Comparison of ENCODE assay signal across 8 cellular contexts in the genomic region with DNA sequence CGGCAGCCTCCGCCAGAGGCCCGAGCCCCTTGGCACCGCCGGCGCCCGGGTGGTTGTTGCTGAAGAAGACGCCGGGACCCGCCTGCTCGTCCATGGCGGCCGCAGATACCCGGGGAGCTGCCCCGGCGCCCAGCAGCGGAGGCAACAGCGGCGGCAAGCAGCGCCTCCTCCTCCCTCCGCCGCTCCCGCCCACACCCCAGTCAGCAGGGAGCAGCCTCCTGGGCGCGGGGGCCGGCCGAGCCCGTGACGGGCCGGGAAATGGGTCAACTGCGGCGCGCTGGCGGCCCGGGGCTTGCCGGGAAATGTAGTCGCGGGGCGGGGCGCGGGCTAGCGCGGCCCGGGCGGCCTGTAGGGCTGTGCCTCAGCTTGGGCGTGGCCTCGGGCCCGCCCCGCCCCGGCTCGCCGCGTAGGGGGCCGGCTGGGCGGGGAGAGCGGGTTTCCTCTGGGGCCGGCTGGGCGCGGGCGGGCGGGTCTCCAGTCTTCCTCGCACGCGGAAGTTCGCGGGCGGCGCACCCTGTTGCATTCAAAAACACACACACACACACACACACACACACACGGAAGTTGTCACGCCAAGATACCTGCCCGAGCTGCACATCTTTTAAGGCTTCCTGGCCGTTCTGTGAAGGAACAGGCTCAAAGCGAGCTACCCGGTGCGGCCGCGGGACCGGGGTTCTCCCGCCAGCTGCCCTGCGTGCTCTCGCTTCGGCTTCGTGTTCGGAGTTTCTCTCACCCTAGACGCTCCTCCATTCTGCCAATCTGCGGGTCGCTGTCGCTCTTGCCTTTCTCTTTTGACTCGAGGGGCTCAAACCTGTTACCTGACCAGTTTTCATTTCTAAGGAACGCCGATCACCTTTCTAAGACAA. TPM values are rescaled to one million over a fixed set of nuclear protein-coding genes. Genes with fewer than 3 reads are reported as not detected.
DNase-seq lines count a peak whose midpoint lies in the region; ATAC-seq and TF ChIP-seq lines count a peak whose summit lies in the region.

A gene with protein sequence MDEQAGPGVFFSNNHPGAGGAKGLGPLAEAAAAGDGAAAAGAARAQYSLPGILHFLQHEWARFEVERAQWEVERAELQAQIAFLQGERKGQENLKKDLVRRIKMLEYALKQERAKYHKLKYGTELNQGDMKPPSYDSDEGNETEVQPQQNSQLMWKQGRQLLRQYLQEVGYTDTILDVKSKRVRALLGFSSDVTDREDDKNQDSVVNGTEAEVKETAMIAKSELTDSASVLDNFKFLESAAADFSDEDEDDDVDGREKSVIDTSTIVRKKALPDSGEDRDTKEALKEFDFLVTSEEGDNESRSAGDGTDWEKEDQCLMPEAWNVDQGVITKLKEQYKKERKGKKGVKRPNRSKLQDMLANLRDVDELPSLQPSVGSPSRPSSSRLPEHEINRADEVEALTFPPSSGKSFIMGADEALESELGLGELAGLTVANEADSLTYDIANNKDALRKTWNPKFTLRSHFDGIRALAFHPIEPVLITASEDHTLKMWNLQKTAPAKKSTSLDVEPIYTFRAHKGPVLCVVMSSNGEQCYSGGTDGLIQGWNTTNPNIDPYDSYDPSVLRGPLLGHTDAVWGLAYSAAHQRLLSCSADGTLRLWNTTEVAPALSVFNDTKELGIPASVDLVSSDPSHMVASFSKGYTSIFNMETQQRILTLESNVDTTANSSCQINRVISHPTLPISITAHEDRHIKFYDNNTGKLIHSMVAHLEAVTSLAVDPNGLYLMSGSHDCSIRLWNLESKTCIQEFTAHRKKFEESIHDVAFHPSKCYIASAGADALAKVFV (minus strand): TSS at position 167 of the 866 bp plus-strand sequence. CDS start 73 bp downstream, at position 94.

- H3K56ac ChIP-seq in IMR-90 (ENCODE audit: extremely low read depth, insufficient read depth, low read length), result peak within 1 kb of the TSS; percentile 91

- peak within 1 kb of the TSS; percentile 95 for H3K23ac ChIP-seq in IMR-90 (ENCODE audit: low read depth, low read length)

- no peak for TF ChIP-seq CTCF in IMR-90 (conservative IDR thresholded peaks at IDR 0.05; ENCODE audit: low read depth, low read length)
- TF ChIP-seq CTCF in OCI-LY7 (conservative IDR thresholded peaks at IDR 0.05; ENCODE audit: low read length), result no peak
- TF ChIP-seq CTCF in mucosa of descending colon (IDR thresholded peaks at IDR 0.05), result no peak

- no peak for TF ChIP-seq RAD21 in IMR-90 (IDR thresholded peaks at IDR 0.05; ENCODE audit: low read length)

- H3K36me3 ChIP-seq in IMR-90 (ENCODE audit: control insufficient read depth, insufficient read depth, low read length), result no peaks in the 10 kb centered on the region
- H3K36me3 ChIP-seq in OCI-LY7 (ENCODE audit: insufficient read depth, low read length), result 0 out of 2 replicates have a peak, but pooled peaks cover 4% of the 10 kb centered on the region
- H3K36me3 ChIP-seq in mucosa of descending colon (ENCODE audit: low read depth), result no peaks in the 10 kb centered on the region

- peaks cover 16 to 41% of the 10 kb centered on the region in 2 experiments for H3K79me1 ChIP-seq in IMR-90 (ENCODE audit: low read depth in 1 of 2, low read length in 2 of 2)

- H2BK5ac ChIP-seq in IMR-90 (ENCODE audit: low read depth, low read length, poor library complexity, severe bottlenecking), result peak within 1 kb of the TSS; percentile 68

- in situ Hi-C loops in IMR-90 (cut with MboI; ENCODE audit: low sequenced_read_pairs), result no loop called here

- BruUV-seq in IMR-90 (replicated peaks; lab: Mats Ljungman, UMichigan), result no TSS peak
- no TSS peak for BruUV-seq in OCI-LY7 (replicated peaks; lab: Mats Ljungman, UMichigan)

- DNase-seq in DMS 273 treated with DMSO at 0.1 percent for 48 hours (lab: John Stamatoyannopoulos, UW) (peak; percentile 88), IMR-90 (peak; percentile 94), OCI-LY7 (ENCODE audit: low spot score) (peak; percentile 97), activated T-cell treated with anti-CD3 and anti-CD28 coated beads for 1 hour (ENCODE audit: low read depth) (peak; percentile 95), epidermal melanocyte (ENCODE audit: insufficient read length, low spot score) (peak; percentile 90), mucosa of descending colon (peak; percentile 97 to 99 (median 98))
- peak; percentile 89 to 94 for DNase-seq in stimulated activated CD8-positive, alpha-beta memory T cell treated with anti-CD3 and anti-CD28 coated beads, Interleukin-4, amount 100 ng/mL, for 1 hour (ENCODE audit: low read depth in 2 of 2, low spot score in 1 of 2)

- POLR2A ChIA-PET in IMR-90 (lab: Charles Lee; ENCODE audit: unreplicated experiment), result no interaction called here
- POLR2A ChIA-PET in OCI-LY7 (lab: Charles Lee), result interaction anchor here (0.7 to 1.5 kb wide), 6 partner anchors 8 to 911 kb away, joined by 3 to 5 read pairs (median 4); no protein-coding TSS in a partner anchor

- intact Hi-C loops in IMR-90 (cut with micrococcal nuclease) (no loop called here), OCI-LY7 (cut with micrococcal nuclease; ENCODE audit: unreplicated experiment) (loop anchor here (5.0 kb wide), 3 partner anchors 116 to 706 kb away; a partner anchor contains a TSS), mucosa of descending colon (cut with DNase I, micrococcal nuclease) (no loop called here)

- H2AK5ac ChIP-seq in IMR-90 (ENCODE audit: low read depth, low read length), result peak within 1 kb of the TSS; percentile 67

- peak within 1 kb of the TSS; percentile 75 for H3K4ac ChIP-seq in IMR-90 (ENCODE audit: low read depth, low read length)

- peak within 1 kb of the TSS; percentile 90 for H2AK9ac ChIP-seq in IMR-90 (replicated peaks; ENCODE audit: low read depth, low read length, poor library complexity)

- H2BK120ac ChIP-seq in IMR-90 (ENCODE audit: low read depth, low read length), result peak within 1 kb of the TSS; percentile 64

- no peak within 1 kb of the TSS for H4K5ac ChIP-seq in IMR-90 (ENCODE audit: low read depth, low read length)

- peak within 1 kb of the TSS; percentile 79 for H3K27ac ChIP-seq in IMR-90 (ENCODE audit: insufficient read depth, low read length)
- H3K27ac ChIP-seq in OCI-LY7 (ENCODE audit: low read depth, low read length, poor library complexity, severe bottlenecking), result peak within 1 kb of the TSS; percentile 59

- dilution Hi-C loops in IMR-90 (cut with HindIII; ENCODE audit: low sequenced_read_pairs, unreplicated experiment), result no loop called here

- H3K27me3 ChIP-seq in IMR-90 (ENCODE audit: control insufficient read depth, insufficient read depth, low read length), result no peaks in the 10 kb centered on the region

- H3K9me2 ChIP-seq in OCI-LY7 (ENCODE audit: insufficient read depth, low read length), result no peaks in the 10 kb centered on the region

- peak within 1 kb of the TSS; percentile 98 for H2AFZ ChIP-seq in IMR-90 (replicated peaks; ENCODE audit: low read length, poor library complexity)
- H2AFZ ChIP-seq in OCI-LY7 (ENCODE audit: low read length), result peak within 1 kb of the TSS; percentile 98

- WGBS in IMR-90 (ENCODE audit: extremely low coverage in 2 of 2, insufficient read length in 1 of 2), 2 experiments, result 0% methylated on average over 43 of the region's 91 CpGs; no CpG with 5 or more reads in 1 of the 2 experiments

- CTCF ChIA-PET in IMR-90 (lab: Yijun Ruan, JAX) (no interaction called here), OCI-LY7 (lab: Charles Lee; ENCODE audit: unreplicated experiment) (no interaction called here)

- H3K9me3 ChIP-seq in IMR-90 (ENCODE audit: control insufficient read depth, insufficient read depth, low read length) (no peaks in the 10 kb centered on the region), OCI-LY7 (ENCODE audit: low read length) (no peaks in the 10 kb centered on the region), mucosa of descending colon (no peaks in the 10 kb centered on the region)

- peak within 1 kb of the TSS; percentile 98 for H3K14ac ChIP-seq in IMR-90 (replicated peaks; ENCODE audit: low read depth, low read length)

- peak within 1 kb of the TSS; percentile 78 for H3K4me3 ChIP-seq in IMR-90 (ENCODE audit: insufficient read depth, low read depth, low read length)
- peak within 1 kb of the TSS; percentile 94 for H3K4me3 ChIP-seq in OCI-LY7 (ENCODE audit: low read depth, low read length, poor library complexity, severe bottlenecking)
- H3K4me3 ChIP-seq in mucosa of descending colon, result peak within 1 kb of the TSS; percentile 95

- H2BK15ac ChIP-seq in IMR-90 (ENCODE audit: low read depth, low read length), result peak within 1 kb of the TSS; percentile 61; the same call in 2 of the 3 replicates

- H4K8ac ChIP-seq in IMR-90 (ENCODE audit: low read depth in 2 of 2, low read length in 2 of 2), result peak within 1 kb of the TSS; percentile 53 to 78; a peak in 3 of 4 replicates

- peaks cover 7% of the 10 kb centered on the region; the same call in 1 of the 2 replicates for H4K20me1 ChIP-seq in IMR-90 (ENCODE audit: insufficient read depth, low read length)
- peaks cover 13% of the 10 kb centered on the region; the same call in 1 of the 2 replicates for H4K20me1 ChIP-seq in OCI-LY7 (ENCODE audit: insufficient read depth, low read length)

- H2BK20ac ChIP-seq in IMR-90 (ENCODE audit: low read depth, low read length), result no peak within 1 kb of the TSS

- H3K18ac ChIP-seq in IMR-90 (ENCODE audit: low read depth, low read length), result no peak within 1 kb of the TSS

- ATAC-seq in GM21529 (IDR thresholded peaks at IDR 0.05; ENCODE audit: unreplicated experiment) (peak; percentile 96), IMR-90 (ENCODE audit: low read depth) (peak; percentile 97), mucosa of descending colon (peak; percentile 93)

- H3K4me1 ChIP-seq in IMR-90 (ENCODE audit: control insufficient read depth, insufficient read depth, low read length) (peaks cover 3% of the 10 kb centered on the region; the same call in 1 of the 2 replicates), OCI-LY7 (ENCODE audit: insufficient read depth, low read length, poor library complexity, severe bottlenecking) (peaks cover 30% of the 10 kb centered on the region), mucosa of descending colon (ENCODE audit: low read depth) (peaks cover 13% of the 10 kb centered on the region)

- no peaks in the 10 kb centered on the region; the same call in 1 of the 2 replicates for H3K9me1 ChIP-seq in IMR-90 (ENCODE audit: insufficient read depth, low read length)

- peak within 1 kb of the TSS; percentile 87 for H4K91ac ChIP-seq in IMR-90 (ENCODE audit: insufficient read depth, low read depth, low read length)

- peak; percentile 52; the same call in 1 of the 2 replicates for TF ChIP-seq POLR2A in IMR-90 (IDR thresholded peaks at IDR 0.05; ENCODE audit: low read depth, low read length)

- peaks cover 32% of the 10 kb centered on the region for H3K79me2 ChIP-seq in OCI-LY7 (ENCODE audit: insufficient read depth, low read depth, low read length)

- peak within 1 kb of the TSS; percentile 79 for H3K9ac ChIP-seq in IMR-90 (ENCODE audit: low read depth, low read length)

- H3K4me2 ChIP-seq in IMR-90 (ENCODE audit: low read depth, low read length) (peak within 1 kb of the TSS; percentile 71), OCI-LY7 (ENCODE audit: low read length) (peak within 1 kb of the TSS; percentile 88)

RNA-seq across cellular contexts. Expression of the gene that starts here (rescaled TPM):
- total RNA-seq in IMR-90 (2012; rRNA removed) (16.4 and 23.3 TPM in 2 replicates), OCI-LY7 (2022) (32.6 and 33.9 TPM in 2 replicates), mucosa of descending colon (10 to 100 TPM; 36.1 to 45.7 (median 37.7) TPM)
- 4.9 and 5.1 TPM in 2 replicates for polyA plus RNA-seq in IMR-90 (2012; rRNA removed)
- 0.81 and 1.5 TPM in 2 replicates for polyA plus RNA-seq in IMR-90 (2012; cell fraction: cytosol; rRNA removed)
- polyA plus RNA-seq in IMR-90 (2012; cell fraction: nucleus; rRNA removed; ENCODE audit: low replicate concordance), result 1.1 and 8.6 TPM in 2 replicates
- total RNA-seq in OCI-LY7 (2014; rRNA removed; shearing (Covaris generic)), result 16.0 and 16.1 TPM in 2 replicates

Comparison
In these comparisons a context has a peak if more than half of its experiments do, and no peak if none do; other contexts are left out.
1. Peak in every context shown above with its lines: DNase-seq, ATAC-seq, H3K4me3 ChIP-seq and H3K27ac ChIP-seq.